In the genomic region with DNA sequence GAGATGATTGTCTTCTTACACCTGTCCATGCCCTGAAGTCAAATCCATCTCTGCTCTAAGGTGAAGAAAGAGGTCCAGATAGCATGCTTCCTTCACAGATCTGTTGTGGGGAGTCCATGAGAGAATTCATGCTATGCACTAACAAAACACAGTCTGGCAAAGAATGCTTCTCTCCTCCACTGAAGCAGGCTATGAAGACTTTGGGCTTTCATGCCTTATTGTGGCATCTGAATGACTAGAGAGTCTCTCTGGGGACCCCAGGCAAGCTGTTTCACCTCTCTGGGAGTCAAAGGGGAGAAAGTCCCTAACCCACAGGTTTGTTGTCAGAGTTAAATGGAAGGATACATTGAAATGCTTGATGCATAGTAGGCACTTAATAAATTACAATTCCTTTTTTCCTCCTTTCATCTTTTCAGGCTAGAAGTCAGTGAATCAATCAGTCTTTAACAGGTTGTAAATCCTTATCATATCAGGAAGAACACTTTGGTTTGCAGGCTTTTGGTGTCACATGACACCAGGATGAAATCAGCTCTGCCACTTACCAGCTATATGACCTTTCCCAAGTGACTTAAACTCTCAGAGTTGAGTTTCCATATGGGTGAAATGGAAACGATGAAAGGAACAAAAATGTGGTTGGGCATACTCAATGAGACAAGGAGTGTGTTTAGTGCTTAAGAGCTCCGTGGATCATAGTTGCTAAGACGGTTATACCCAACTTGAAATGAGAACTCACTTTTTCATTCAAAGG, we compare ENCODE assay signal across 15 cellular contexts.
"Had no signal": no experiment of that assay in that cellular context is flagged by ENCODE, and none has a peak within 500 bp of the region (broad histone marks: within the 10 kb centered on the region; RNA-seq: fewer than 3 reads in every experiment).

No MANE protein-coding gene starts in this region.

- H3K36me3 ChIP-seq: right lobe of liver, spleen, suprapubic skin, WERI-Rb-1 had no signal

- ATAC-seq: activated CD8-positive, alpha-beta T cell treated with anti-CD3 and anti-CD28 coated beads, Interleukin-2, amount 10 ng/mL, durations not matched to agents 7 days and 5 days; activated naive CD4-positive, alpha-beta T cell treated with anti-CD3 and anti-CD28 coated beads, Interleukin-2, amount 50 U/mL, for 72 hours had no signal

- H3K4me1 ChIP-seq: right lobe of liver, suprapubic skin had no signal

- DNase-seq: activated CD4-positive, alpha-beta T cell treated with anti-CD3 and anti-CD28 coated beads for 4 hours; activated CD8-positive, alpha-beta memory T cell treated with anti-CD3 and anti-CD28 coated beads, Interleukin-2, amount 50 U/mL, for 4 hours; activated CD8-positive, alpha-beta T cell treated with anti-CD3 and anti-CD28 coated beads, Interleukin-2, amount 10 ng/mL, durations not matched to agents 7 days and 5 days; activated effector memory CD4-positive, alpha-beta T cell treated with anti-CD3 and anti-CD28 coated beads, Interleukin-2, amount 50 U/mL, for 16 hours; activated T-cell treated with anti-CD3 and anti-CD28 coated beads, Interleukin-2, amount 50 U/mL, for 48 hours; cortex of kidney; effector CD8-positive, alpha-beta T cell; foreskin fibroblast; glutamatergic neuron; right lobe of liver; spleen; trophoblast cell; WERI-Rb-1 had no signal

- H3K27me3 ChIP-seq: right lobe of liver, spleen, suprapubic skin had no signal

- H3K9me3 ChIP-seq: right lobe of liver, spleen, suprapubic skin had no signal

- H3K27ac ChIP-seq: right lobe of liver, suprapubic skin, WERI-Rb-1 had no signal

- H3K4me3 ChIP-seq: right lobe of liver, spleen, suprapubic skin had no signal
